Comparison of ENCODE assay signal across 15 cellular contexts in the genomic region with DNA sequence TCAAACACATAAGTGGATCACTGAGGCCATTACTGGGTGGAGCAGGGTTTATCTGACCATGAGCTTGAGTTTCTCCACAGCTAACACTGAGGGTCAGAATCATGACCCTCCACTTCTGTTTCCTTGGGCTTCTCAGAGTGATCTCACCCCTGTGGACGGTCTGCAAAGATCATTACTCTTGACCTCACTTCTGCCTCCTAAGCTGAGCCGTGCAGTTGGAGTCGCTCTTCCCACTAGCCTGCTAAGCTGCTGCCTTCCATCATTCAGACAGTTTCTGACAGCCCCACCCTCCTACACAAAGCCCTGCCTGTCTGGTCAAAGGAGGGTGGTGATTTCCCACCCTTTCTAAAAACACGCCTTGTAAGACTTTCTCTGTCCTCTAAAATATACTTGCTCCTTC. TPM values are rescaled to one million over a fixed set of nuclear protein-coding genes. Genes with fewer than 3 reads are reported as not detected.
DNase-seq lines count a peak whose midpoint lies in the region; ATAC-seq and TF ChIP-seq lines count a peak whose summit lies in the region.
"Had no signal": no experiment of that assay in that cellular context is flagged by ENCODE, and none has a peak within 500 bp of the region (broad histone marks: within the 10 kb centered on the region; RNA-seq: fewer than 3 reads in every experiment).

No MANE protein-coding gene starts in this region.

- H3K18ac ChIP-seq in neuronal stem cell (ENCODE audit: low read length) = no peak overlapping the region

- no peaks in the 10 kb centered on the region for H3K9me3 ChIP-seq in Caco-2
- no peaks in the 10 kb centered on the region for H3K9me3 ChIP-seq in cardiac muscle cell (ENCODE audit: low read depth)
- no peaks in the 10 kb centered on the region for H3K9me3 ChIP-seq in neuronal stem cell (replicated peaks in 1 of 2; ENCODE audit: control insufficient read depth in 2 of 2, insufficient read depth in 1 of 2, low read depth in 1 of 2, low read length in 2 of 2)
- H3K9me3 ChIP-seq: gastroesophageal sphincter had no signal

- H3K23ac ChIP-seq in neuronal stem cell (ENCODE audit: low read depth, low read length, poor library complexity) = no peak overlapping the region

- H3K4me1 ChIP-seq in Caco-2 = no peaks in the 10 kb centered on the region
- peaks cover 9% of the 10 kb centered on the region for H3K4me1 ChIP-seq in cardiac muscle cell (ENCODE audit: low read depth)
- H3K4me1 ChIP-seq in neuronal stem cell (ENCODE audit: control insufficient read depth in 2 of 2, insufficient read depth in 1 of 2, low read depth in 1 of 2, low read length in 2 of 2) = peaks cover 7 to 16% of the 10 kb centered on the region in 2 donors

- H3K36me3 ChIP-seq in Caco-2 (ENCODE audit: control insufficient read depth, insufficient read depth, low read length) (no peaks in the 10 kb centered on the region), cardiac muscle cell (no peaks in the 10 kb centered on the region), neuronal stem cell (replicated peaks in 1 of 2; ENCODE audit: control insufficient read depth in 2 of 2, insufficient read depth in 2 of 2, low read length in 2 of 2) (no peaks in the 10 kb centered on the region)
- H3K36me3 ChIP-seq: gastroesophageal sphincter had no signal

- no peak overlapping the region for H2BK120ac ChIP-seq in neuronal stem cell (ENCODE audit: low read depth, low read length)

- no peak overlapping the region for H2BK5ac ChIP-seq in neuronal stem cell (ENCODE audit: low read length)

- H2AFZ ChIP-seq in neuronal stem cell (ENCODE audit: low read length) = peak overlapping the region; percentile 36

- no peak for ATAC-seq in GM21619 (IDR thresholded peaks at IDR 0.05; ENCODE audit: unreplicated experiment)
- ATAC-seq: gastroesophageal sphincter, HCT116 had no signal

- H3K4ac ChIP-seq in neuronal stem cell (ENCODE audit: low read length) = no peak overlapping the region

- no peaks in the 10 kb centered on the region for H3K79me1 ChIP-seq in neuronal stem cell (ENCODE audit: low read depth, low read length)

- no peak overlapping the region for H3K4me3 Mint-ChIP-seq in Caco-2 (ENCODE audit: unreplicated experiment)
- H3K4me3 Mint-ChIP-seq: activated CD4-positive, alpha-beta memory T cell treated with anti-CD3 and anti-CD28 coated beads for 36 hours; CD8-positive, alpha-beta memory T cell had no signal

- no peak overlapping the region for H2BK15ac ChIP-seq in neuronal stem cell (ENCODE audit: low read length)

- H3K27me3 Mint-ChIP-seq in Caco-2 (ENCODE audit: insufficient read depth, unreplicated experiment) = no peaks in the 10 kb centered on the region
- H3K27me3 Mint-ChIP-seq: activated CD4-positive, alpha-beta memory T cell treated with anti-CD3 and anti-CD28 coated beads for 36 hours had no signal

- TF ChIP-seq CTCF in Caco-2 (IDR thresholded peaks at IDR 0.05; ENCODE audit: insufficient read depth in 1 of 2, low read depth in 1 of 2, low read length in 1 of 2, severe bottlenecking in 1 of 2, unreplicated experiment in 1 of 2) (no peak), cardiac muscle cell (IDR thresholded peaks at IDR 0.05; ENCODE audit: low read depth, low read length) (no peak)

- H3K27ac ChIP-seq in cardiac muscle cell = peak overlapping the region; percentile 63
- no peak overlapping the region for H3K27ac ChIP-seq in neuronal stem cell (replicated peaks; ENCODE audit: low read length)
- H3K27ac ChIP-seq: gastroesophageal sphincter, SK-N-MC had no signal

- CTCF ChIA-PET in Caco-2 (lab: Charles Lee) = interaction anchor here (1.3 kb wide), 1 partner anchor 112 kb away, joined by 3 read pairs; no protein-coding TSS in a partner anchor

- BruUV-seq in Caco-2 (replicated peaks; lab: Mats Ljungman, UMichigan) = no TSS peak

- intact Hi-C loops in Caco-2 (cut with micrococcal nuclease; ENCODE audit: unreplicated experiment) (loop anchor here (10.0 kb wide), 1 partner anchor 403 kb away; a partner anchor contains a TSS), head of caudate nucleus (cut with DNase I) (loop anchor here (5.0 kb wide), 1 partner anchor 290 kb away; no protein-coding TSS in a partner anchor)

- H3K27me3 ChIP-seq in Caco-2 (replicated peaks; ENCODE audit: control insufficient read depth, insufficient read depth, low read length) (no peaks in the 10 kb centered on the region), cardiac muscle cell (no peaks in the 10 kb centered on the region), neuronal stem cell (ENCODE audit: control insufficient read depth in 3 of 3, insufficient read depth in 3 of 3, low read depth in 1 of 3, low read length in 3 of 3) (no peaks in the 10 kb centered on the region)
- H3K27me3 ChIP-seq: gastroesophageal sphincter had no signal

- WGBS in neuronal stem cell (ENCODE audit: extremely low coverage in 2 of 2, insufficient read length in 2 of 2, insufficient replicate concordance in 1 of 2), 2 donors = no CpG with 5 or more reads among the region's 4 CpGs

- H3K4me3 ChIP-seq in Caco-2 (ENCODE audit: low read depth, low read length) = no peak overlapping the region
- H3K4me3 ChIP-seq in cardiac muscle cell = no peak overlapping the region
- H3K4me3 ChIP-seq in neuronal stem cell (ENCODE audit: low read length in 2 of 2) = no peak overlapping the region
- H3K4me3 ChIP-seq: gastroesophageal sphincter, SK-N-MC had no signal

- H3K36me3 Mint-ChIP-seq in Caco-2 (ENCODE audit: insufficient read depth, unreplicated experiment) = no peaks in the 10 kb centered on the region
- H3K36me3 Mint-ChIP-seq: activated CD4-positive, alpha-beta memory T cell treated with anti-CD3 and anti-CD28 coated beads for 36 hours; CD8-positive, alpha-beta memory T cell had no signal

- H4K8ac ChIP-seq in neuronal stem cell (ENCODE audit: low read depth, low read length) = no peak overlapping the region

- peaks cover 13% of the 10 kb centered on the region for H3K4me1 Mint-ChIP-seq in Caco-2 (ENCODE audit: low read depth, unreplicated experiment)
- H3K4me1 Mint-ChIP-seq: CD8-positive, alpha-beta memory T cell had no signal

- DNase-seq in Caco-2 (no peak), SK-N-DZ (ENCODE audit: low spot score) (peak; percentile 70), cardiac muscle cell (ENCODE audit: low read depth in 1 of 2, low spot score in 1 of 2) (peak in 1 of 2 donors; percentile 35), neuronal stem cell (ENCODE audit: low spot score) (no peak), glomerular visceral epithelial cell (ENCODE audit: extremely low spot score) (no peak), NCI-H2227 (lab: John Stamatoyannopoulos, UW; ENCODE audit: unreplicated experiment) (no peak), head of caudate nucleus (no peak)
- DNase-seq: activated CD4-positive, alpha-beta memory T cell treated with anti-CD3 and anti-CD28 coated beads for 36 hours; amniotic stem cell; CD8-positive, alpha-beta memory T cell; EL had no signal

- no peak overlapping the region for H3K9ac ChIP-seq in neuronal stem cell (ENCODE audit: low read depth, low read length, poor library complexity)

- H3K27ac Mint-ChIP-seq in Caco-2 (ENCODE audit: unreplicated experiment) = peak overlapping the region; percentile 2
- H3K27ac Mint-ChIP-seq: activated CD4-positive, alpha-beta memory T cell treated with anti-CD3 and anti-CD28 coated beads for 36 hours; CD8-positive, alpha-beta memory T cell had no signal

- no peak overlapping the region for H2AK5ac ChIP-seq in neuronal stem cell (ENCODE audit: low read depth, low read length)

- no peak overlapping the region for H4K91ac ChIP-seq in neuronal stem cell (ENCODE audit: low read depth, low read length, poor library complexity)

- POLR2A ChIA-PET in Caco-2 (lab: Charles Lee) = interaction anchor here (0.6 kb wide), 1 partner anchor 406 kb away, joined by 6 read pairs; no protein-coding TSS in a partner anchor

- no peaks in the 10 kb centered on the region for H3K9me3 Mint-ChIP-seq in Caco-2 (ENCODE audit: unreplicated experiment)
- H3K9me3 Mint-ChIP-seq: activated CD4-positive, alpha-beta memory T cell treated with anti-CD3 and anti-CD28 coated beads for 36 hours; CD8-positive, alpha-beta memory T cell had no signal

- no peak overlapping the region for H2BK12ac ChIP-seq in neuronal stem cell (ENCODE audit: low read length)

- no peak overlapping the region for H3K4me2 ChIP-seq in neuronal stem cell (ENCODE audit: insufficient read depth, low read length, poor library complexity, severe bottlenecking)

- H3K14ac ChIP-seq in neuronal stem cell (ENCODE audit: low read length) = no peak overlapping the region

RNA-seq across cellular contexts. Expression of a gene that starts 9.3 kb away (rescaled TPM):
- total RNA-seq in Caco-2 (2022) = 91.3 and 118 TPM in 2 replicates
- polyA plus RNA-seq in SK-N-DZ (2014; cell fraction: cytosol; rRNA removed) = 3.9 and 5.1 TPM in 2 replicates
- polyA plus RNA-seq in SK-N-DZ (2014; cell fraction: nucleus; rRNA removed) = 8.1 and 10.5 TPM in 2 replicates
- total RNA-seq in cardiac muscle cell = 8.9 and 13.2 TPM in 2 replicates
- polyA plus RNA-seq in cardiac muscle cell = 2.0 and 2.4 TPM in 2 replicates
- 2.1 TPM for polyA plus RNA-seq in neuronal stem cell (2013, experiment 1 of 2)
- 2.2 TPM for polyA plus RNA-seq in neuronal stem cell (2013, experiment 2 of 2)
